ENCODE assay signal across 15 cellular contexts in genomic region chr6:34366639-34366921, GRCh38.
"Had no signal": no experiment of that assay in that cellular context is flagged by ENCODE, and none has a peak within 500 bp of the region (broad histone marks: within the 10 kb centered on the region; RNA-seq: fewer than 3 reads in every experiment).

No MANE protein-coding gene starts in this region.

- H3K27me3 Mint-ChIP-seq: activated CD4-positive, alpha-beta T cell treated with anti-CD3 and anti-CD28 coated beads, Interleukin-2, amount 10 ng/mL, durations not matched to agents 24 days and 14 days; memory B cell; naive thymus-derived CD8-positive, alpha-beta T cell had no signal

- H3K36me3 ChIP-seq: adrenal gland, thyroid gland had no signal

- DNase-seq: activated CD4-positive, alpha-beta T cell treated with anti-CD3 and anti-CD28 coated beads, Interleukin-2, amount 10 ng/mL, durations not matched to agents 24 days and 14 days; activated gamma-delta T cell treated with Interleukin-2 at 50 U/mL for 16 hours; activated T-cell treated with anti-CD3 and anti-CD28 coated beads, Interleukin-2, amount 50 U/mL, for 72 hours; naive thymus-derived CD8-positive, alpha-beta T cell; stimulated activated CD4-positive, alpha-beta T cell treated with anti-CD3 and anti-CD28 coated beads, Interleukin-12 subunit alpha, Interleukin-12 subunit beta, amount 100 ng/mL, for 4 hours; stimulated activated CD4-positive, alpha-beta T cell treated with anti-CD3 and anti-CD28 coated beads, Interleukin-1b, Interleukin-23, amount 100 ng/mL, for 48 hours; stimulated activated CD8-positive, alpha-beta memory T cell treated with anti-CD3 and anti-CD28 coated beads, Interleukin-4, amount 100 ng/mL, for 48 hours; stimulated activated naive CD4-positive, alpha-beta T cell treated with Interleukin-2 at 50 U/mL for 16 hours had no signal

- ATAC-seq: activated naive CD4-positive, alpha-beta T cell treated with anti-CD3 and anti-CD28 coated beads, Interleukin-2, amount 50 U/mL, for 72 hours; activated T-cell treated with anti-CD3 and anti-CD28 coated beads, Interleukin-2, amount 50 U/mL, for 72 hours; naive thymus-derived CD8-positive, alpha-beta T cell had no signal

- H3K9me3 Mint-ChIP-seq: activated CD4-positive, alpha-beta T cell treated with anti-CD3 and anti-CD28 coated beads, Interleukin-2, amount 10 ng/mL, durations not matched to agents 24 days and 14 days; activated naive CD4-positive, alpha-beta T cell treated with anti-CD3 and anti-CD28 coated beads, Interleukin-2, amount 50 U/mL, for 72 hours; activated T-cell treated with anti-CD3 and anti-CD28 coated beads, Interleukin-2, amount 50 U/mL, for 72 hours; memory B cell; naive thymus-derived CD8-positive, alpha-beta T cell; T-helper 2 cell treated with Interferon-gamma antibody and Interleukin-4, amounts not matched to agents 5 μg/mL and 100 μg/mL, for 36 hours had no signal

- H3K9me3 ChIP-seq: adrenal gland, thyroid gland had no signal

- H2AFZ ChIP-seq: hepatocyte had no signal

- H3K27ac Mint-ChIP-seq: activated CD4-positive, alpha-beta T cell treated with anti-CD3 and anti-CD28 coated beads, Interleukin-2, amount 10 ng/mL, durations not matched to agents 24 days and 14 days; memory B cell; T-helper 2 cell treated with Interferon-gamma antibody and Interleukin-4, amounts not matched to agents 5 μg/mL and 100 μg/mL, for 36 hours had no signal

- H3K4me3 ChIP-seq: adrenal gland, dorsolateral prefrontal cortex, hepatocyte, thyroid gland had no signal

- H3K27me3 ChIP-seq: adrenal gland, dorsolateral prefrontal cortex, hepatocyte, thyroid gland had no signal

- H3K4me2 ChIP-seq: hepatocyte had no signal

- H3K36me3 Mint-ChIP-seq: activated naive CD4-positive, alpha-beta T cell treated with anti-CD3 and anti-CD28 coated beads, Interleukin-2, amount 50 U/mL, for 72 hours had no signal

- H3K27ac ChIP-seq: hepatocyte had no signal

- H3K4me3 Mint-ChIP-seq: activated CD4-positive, alpha-beta T cell treated with anti-CD3 and anti-CD28 coated beads, Interleukin-2, amount 10 ng/mL, durations not matched to agents 24 days and 14 days; memory B cell; naive thymus-derived CD8-positive, alpha-beta T cell; T-helper 2 cell treated with Interferon-gamma antibody and Interleukin-4, amounts not matched to agents 5 μg/mL and 100 μg/mL, for 36 hours had no signal
